ENCODE assay signal across 19 cellular contexts in genomic region chr19:17027428-17027816, GRCh38. TPM values are rescaled to one million over a fixed set of nuclear protein-coding genes. Genes with fewer than 3 reads are reported as not detected.
DNase-seq lines count a peak whose midpoint lies in the region; ATAC-seq and FAIRE-seq lines count a peak whose summit lies in the region.
"Had no signal": no experiment of that assay in that cellular context is flagged by ENCODE, and none has a peak within 500 bp of the region (broad histone marks: within the 10 kb centered on the region; RNA-seq: fewer than 3 reads in every experiment).

No MANE protein-coding gene starts in this region.

- H3K4me3 Mint-ChIP-seq in activated naive CD4-positive, alpha-beta T cell treated with anti-CD3 and anti-CD28 coated beads, Interleukin-2, amount 50 U/mL, for 24 hours, result peak overlapping the region; percentile 33
- peak overlapping the region; percentile 47 for H3K4me3 Mint-ChIP-seq in activated naive CD8-positive, alpha-beta T cell treated with anti-CD3 and anti-CD28 coated beads for 36 hours
- peak overlapping the region; percentile 72 for H3K4me3 Mint-ChIP-seq in stimulated activated memory B cell treated with anti-CD40 and anti-IgM and Interleukin-4, amounts not matched to agents 10 μg/mL and 1 μg/mL and 100 μg/mL, for 72 hours

- H3K4me1 Mint-ChIP-seq in activated naive CD4-positive, alpha-beta T cell treated with anti-CD3 and anti-CD28 coated beads, Interleukin-2, amount 50 U/mL, for 24 hours, result peaks cover 12% of the 10 kb centered on the region
- H3K4me1 Mint-ChIP-seq in activated naive CD8-positive, alpha-beta T cell treated with anti-CD3 and anti-CD28 coated beads for 36 hours, result peaks cover 7% of the 10 kb centered on the region
- H3K4me1 Mint-ChIP-seq in stimulated activated memory B cell treated with anti-CD40 and anti-IgM and Interleukin-4, amounts not matched to agents 10 μg/mL and 1 μg/mL and 100 μg/mL, for 72 hours, result peaks cover 15% of the 10 kb centered on the region

- DNase-seq in activated naive CD4-positive, alpha-beta T cell treated with Interleukin-2 at 50 U/mL for 16 hours, result no peak
- DNase-seq in activated naive CD8-positive, alpha-beta T cell treated with anti-CD3 and anti-CD28 coated beads for 36 hours, result no peak
- DNase-seq in left kidney (ENCODE audit: low read depth, low spot score), result peak; percentile 72
- no peak for DNase-seq in NCI-H1092 (lab: John Stamatoyannopoulos, UW)
- DNase-seq in HTR-8/SVneo (ENCODE audit: insufficient read length, low spot score), result no peak
- DNase-seq: activated CD4-positive, CD25-positive, alpha-beta regulatory T cell treated with anti-CD3 and anti-CD28 coated beads, Interleukin-2, amount 50 U/mL, for 72 hours; cerebellar nuclear complex; DMS79; NCI-H2171; NCI-H526 treated with DMSO at 0.1 percent for 48 hours; stimulated activated CD4-positive, alpha-beta T cell treated with anti-CD3 and anti-CD28 coated beads, Interleukin-4, amount 100 ng/mL, for 24 hours; T1000; testis had no signal

- H3K9me3 Mint-ChIP-seq in activated naive CD4-positive, alpha-beta T cell treated with anti-CD3 and anti-CD28 coated beads, Interleukin-2, amount 50 U/mL, for 24 hours, result no peaks in the 10 kb centered on the region
- peaks cover 14% of the 10 kb centered on the region for H3K9me3 Mint-ChIP-seq in activated naive CD8-positive, alpha-beta T cell treated with anti-CD3 and anti-CD28 coated beads for 36 hours
- peaks cover 13% of the 10 kb centered on the region for H3K9me3 Mint-ChIP-seq in stimulated activated memory B cell treated with anti-CD40 and anti-IgM and Interleukin-4, amounts not matched to agents 10 μg/mL and 1 μg/mL and 100 μg/mL, for 72 hours

- H3K27me3 Mint-ChIP-seq in activated naive CD4-positive, alpha-beta T cell treated with anti-CD3 and anti-CD28 coated beads, Interleukin-2, amount 50 U/mL, for 24 hours, result peaks cover 31% of the 10 kb centered on the region
- H3K27me3 Mint-ChIP-seq in activated naive CD8-positive, alpha-beta T cell treated with anti-CD3 and anti-CD28 coated beads for 36 hours, result peaks cover 46% of the 10 kb centered on the region
- H3K27me3 Mint-ChIP-seq in stimulated activated memory B cell treated with anti-CD40 and anti-IgM and Interleukin-4, amounts not matched to agents 10 μg/mL and 1 μg/mL and 100 μg/mL, for 72 hours, result peaks cover 81% of the 10 kb centered on the region

- H3K27ac Mint-ChIP-seq in activated naive CD4-positive, alpha-beta T cell treated with anti-CD3 and anti-CD28 coated beads, Interleukin-2, amount 50 U/mL, for 24 hours, result no peak overlapping the region
- H3K27ac Mint-ChIP-seq in activated naive CD8-positive, alpha-beta T cell treated with anti-CD3 and anti-CD28 coated beads for 36 hours, result no peak overlapping the region
- no peak overlapping the region for H3K27ac Mint-ChIP-seq in stimulated activated memory B cell treated with anti-CD40 and anti-IgM and Interleukin-4, amounts not matched to agents 10 μg/mL and 1 μg/mL and 100 μg/mL, for 72 hours

- ATAC-seq in stimulated activated memory B cell treated with anti-CD40 and anti-IgM and Interleukin-4, amounts not matched to agents 10 μg/mL and 1 μg/mL and 100 μg/mL, for 72 hours, result peak; percentile 14
- no peak for ATAC-seq in GM21576 (IDR thresholded peaks at IDR 0.05; ENCODE audit: unreplicated experiment)
- ATAC-seq: left lung had no signal

- FAIRE-seq in HTR-8/SVneo (lab: Jason Lieb, UNC), result no peak

- peaks cover 9% of the 10 kb centered on the region for H3K36me3 Mint-ChIP-seq in activated naive CD4-positive, alpha-beta T cell treated with anti-CD3 and anti-CD28 coated beads, Interleukin-2, amount 50 U/mL, for 24 hours
- peaks cover 12% of the 10 kb centered on the region for H3K36me3 Mint-ChIP-seq in activated naive CD8-positive, alpha-beta T cell treated with anti-CD3 and anti-CD28 coated beads for 36 hours
- peaks cover 20% of the 10 kb centered on the region for H3K36me3 Mint-ChIP-seq in stimulated activated memory B cell treated with anti-CD40 and anti-IgM and Interleukin-4, amounts not matched to agents 10 μg/mL and 1 μg/mL and 100 μg/mL, for 72 hours

RNA-seq across cellular contexts. Expression of gene CPAMD8, which starts 0.8 kb away (rescaled TPM):
- under 1 TPM; 0.41 to 0.42 TPM for total RNA-seq in activated naive CD8-positive, alpha-beta T cell treated with anti-CD3 and anti-CD28 coated beads for 36 hours
- total RNA-seq: A172, HT-29 had no signal

RNA-seq across cellular contexts. Expression of gene HAUS8, which starts 47.8 kb away (rescaled TPM):
- total RNA-seq in activated naive CD8-positive, alpha-beta T cell treated with anti-CD3 and anti-CD28 coated beads for 36 hours, result 10 to 100 TPM; 43.1 to 46.0 TPM

RNA-seq across cellular contexts. Expression of gene MYO9B, which starts 48.2 kb away (rescaled TPM):
- 10 to 100 TPM; 84.3 to 86.9 TPM for total RNA-seq in activated naive CD8-positive, alpha-beta T cell treated with anti-CD3 and anti-CD28 coated beads for 36 hours
